In the genomic region with DNA sequence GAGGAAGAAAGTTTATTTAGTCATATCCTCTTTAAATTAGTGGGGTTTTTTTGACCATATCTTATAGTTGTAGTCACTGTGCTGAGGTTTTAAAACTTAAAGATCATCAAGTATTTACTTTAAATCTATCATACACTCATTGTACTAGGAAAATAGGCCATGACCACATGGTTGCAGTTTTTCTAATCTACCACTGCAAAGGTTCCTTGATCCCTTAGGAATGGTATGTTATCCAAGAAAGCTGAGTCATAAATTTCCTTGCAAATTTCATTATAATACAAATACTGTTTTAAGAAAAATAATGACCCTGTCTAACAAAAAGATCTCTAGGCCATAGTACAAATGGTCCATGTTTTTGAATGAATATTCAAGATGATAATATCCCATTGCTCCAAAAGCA, we compare ENCODE assay signal across 29 cellular contexts.
"Had no signal": no experiment of that assay in that cellular context is flagged by ENCODE, and none has a peak within 500 bp of the region (broad histone marks: within the 10 kb centered on the region; RNA-seq: fewer than 3 reads in every experiment).

No MANE protein-coding gene starts in this region.

- H3K36me3 ChIP-seq: brain microvascular endothelial cell, gastrocnemius medialis, heart left ventricle had no signal

- H3K9me3 ChIP-seq: gastrocnemius medialis, heart left ventricle had no signal

- H3K4me3 Mint-ChIP-seq: activated CD4-positive, alpha-beta T cell treated with anti-CD3 and anti-CD28 coated beads, Interleukin-2, amount 10 ng/mL, durations not matched to agents 7 days and 5 days; activated CD8-positive, alpha-beta T cell treated with anti-CD3 and anti-CD28 coated beads for 36 hours; activated naive CD8-positive, alpha-beta T cell; activated T-cell treated with anti-CD3 and anti-CD28 coated beads, Interleukin-2, amount 50 U/mL, for 4 hours; activated T-helper 17 cell treated with anti-CD3 and anti-CD28 coated beads, Interleukin-2, amount 50 U/mL, for 72 hours; central memory CD8-positive, alpha-beta T cell; dendritic cell treated with granulocyte-macrophage colony-stimulating factor and Interleukin-4, amounts not matched to agents 40 ng/mL and 50 ng/mL, for 4 days; endodermal cell; T-helper 17 cell had no signal

- H3K27me3 ChIP-seq: brain microvascular endothelial cell, dorsolateral prefrontal cortex, gastrocnemius medialis, heart left ventricle had no signal

- H3K4me1 Mint-ChIP-seq: activated CD4-positive, alpha-beta T cell treated with anti-CD3 and anti-CD28 coated beads, Interleukin-2, amount 10 ng/mL, durations not matched to agents 7 days and 5 days; activated T-helper 17 cell treated with anti-CD3 and anti-CD28 coated beads, Interleukin-2, amount 50 U/mL, for 72 hours; central memory CD8-positive, alpha-beta T cell had no signal

- H3K27ac Mint-ChIP-seq: activated CD4-positive, alpha-beta T cell treated with anti-CD3 and anti-CD28 coated beads, Interleukin-2, amount 10 ng/mL, durations not matched to agents 7 days and 5 days; activated CD8-positive, alpha-beta T cell treated with anti-CD3 and anti-CD28 coated beads for 36 hours; activated naive CD8-positive, alpha-beta T cell; activated T-helper 17 cell treated with anti-CD3 and anti-CD28 coated beads, Interleukin-2, amount 50 U/mL, for 72 hours; dendritic cell treated with granulocyte-macrophage colony-stimulating factor and Interleukin-4, amounts not matched to agents 40 ng/mL and 50 ng/mL, for 4 days; endodermal cell; T-helper 17 cell had no signal

- H3K4me1 ChIP-seq: gastrocnemius medialis, heart left ventricle had no signal

- H3K27ac ChIP-seq: brain microvascular endothelial cell, coronary artery, dorsolateral prefrontal cortex, gastrocnemius medialis, heart left ventricle had no signal

- DNase-seq: activated CD4-positive, alpha-beta T cell treated with anti-CD3 and anti-CD28 coated beads for 4 hours; activated CD4-positive, alpha-beta T cell treated with anti-CD3 and anti-CD28 coated beads, Interleukin-2, amount 10 ng/mL, durations not matched to agents 7 days and 5 days; activated CD4-positive, alpha-beta T cell treated with anti-CD3 and anti-CD28 coated beads, Interleukin-2, amount 50 U/mL, for 48 hours; activated CD4-positive, CD25-positive, alpha-beta regulatory T cell; activated CD4-positive, CD25-positive, alpha-beta regulatory T cell treated with anti-CD3 and anti-CD28 coated beads, Interleukin-2, amount 50 U/mL, for 72 hours; activated CD8-positive, alpha-beta memory T cell treated with anti-CD3 and anti-CD28 coated beads for 24 hours; activated CD8-positive, alpha-beta T cell treated with anti-CD3 and anti-CD28 coated beads for 36 hours; activated effector memory CD4-positive, alpha-beta T cell treated with Interleukin-2 at 50 U/mL for 16 hours; activated gamma-delta T cell treated with Interleukin-2 at 50 U/mL for 16 hours; activated naive CD4-positive, alpha-beta T cell treated with anti-CD3 and anti-CD28 coated beads, Interleukin-2, amount 50 U/mL, for 16 hours; activated naive CD4-positive, alpha-beta T cell treated with Interleukin-2 at 50 U/mL for 16 hours; activated T-cell treated with anti-CD3 and anti-CD28 coated beads, Interleukin-2, amount 50 U/mL, for 4 hours; amniotic stem cell; anterior cingulate cortex; brain microvascular endothelial cell; dorsolateral prefrontal cortex; effector memory CD4-positive, alpha-beta T cell; endodermal cell; gastrocnemius medialis; glutamatergic neuron; heart left ventricle; T-helper 1 cell; T-helper 17 cell had no signal

- H3K4me3 ChIP-seq: coronary artery, dorsolateral prefrontal cortex, gastrocnemius medialis, heart left ventricle had no signal

- ATAC-seq: activated CD8-positive, alpha-beta T cell treated with anti-CD3 and anti-CD28 coated beads for 36 hours; activated T-cell treated with anti-CD3 and anti-CD28 coated beads, Interleukin-2, amount 50 U/mL, for 4 hours; activated T-helper 17 cell treated with anti-CD3 and anti-CD28 coated beads, Interleukin-2, amount 50 U/mL, for 72 hours; esophagus mucosa; gastrocnemius medialis; heart left ventricle; T-helper 17 cell had no signal

- H3K36me3 Mint-ChIP-seq: activated naive CD8-positive, alpha-beta T cell had no signal

- H3K9me3 Mint-ChIP-seq: activated CD4-positive, alpha-beta T cell treated with anti-CD3 and anti-CD28 coated beads, Interleukin-2, amount 10 ng/mL, durations not matched to agents 7 days and 5 days; activated CD8-positive, alpha-beta T cell treated with anti-CD3 and anti-CD28 coated beads for 36 hours; activated T-cell treated with anti-CD3 and anti-CD28 coated beads, Interleukin-2, amount 50 U/mL, for 4 hours; activated T-helper 17 cell treated with anti-CD3 and anti-CD28 coated beads, Interleukin-2, amount 50 U/mL, for 72 hours; central memory CD8-positive, alpha-beta T cell; dendritic cell treated with granulocyte-macrophage colony-stimulating factor and Interleukin-4, amounts not matched to agents 40 ng/mL and 50 ng/mL, for 4 days; endodermal cell had no signal

- H3K27me3 Mint-ChIP-seq: activated CD8-positive, alpha-beta T cell treated with anti-CD3 and anti-CD28 coated beads for 36 hours; activated naive CD8-positive, alpha-beta T cell; dendritic cell treated with granulocyte-macrophage colony-stimulating factor and Interleukin-4, amounts not matched to agents 40 ng/mL and 50 ng/mL, for 4 days had no signal
